ENCODE assay signal across 11 cellular contexts in genomic region chr11:40227730-40228129, GRCh38.
DNase-seq lines count a peak whose midpoint lies in the region; ATAC-seq, FAIRE-seq and TF ChIP-seq lines count a peak whose summit lies in the region.
"Had no signal": no experiment of that assay in that cellular context is flagged by ENCODE, and none has a peak within 500 bp of the region (broad histone marks: within the 10 kb centered on the region; RNA-seq: fewer than 3 reads in every experiment).

No MANE protein-coding gene starts in this region.

- no peak overlapping the region for H2AFZ ChIP-seq in GM12878 (ENCODE audit: control insufficient read depth, low read depth, low read length)

- no peak for TF ChIP-seq CTCF in GM12878 (IDR thresholded peaks at IDR 0.05 in 2 of 3, conservative IDR thresholded peaks at IDR 0.05 in 1 of 3; ENCODE audit: control insufficient read depth in 2 of 3, extremely low read depth in 1 of 3, insufficient read depth in 1 of 3, low read depth in 3 of 3, low read length in 3 of 3)

- no peaks in the 10 kb centered on the region for H3K9me3 ChIP-seq in GM12878 (replicated peaks; ENCODE audit: control insufficient read depth, insufficient read depth, low read length)

- in situ Hi-C loops in GM12878 (cut with MboI), result no loop called here

- no peak overlapping the region for H3K27ac ChIP-seq in GM12878 (ENCODE audit: control insufficient read depth, insufficient read depth)

- no peak for TF ChIP-seq POLR2A in GM12878 (IDR thresholded peaks at IDR 0.05; ENCODE audit: low read depth, low read length)

- no peak overlapping the region for H3K4me2 ChIP-seq in GM12878 (ENCODE audit: control insufficient read depth, insufficient read depth)

- peak; percentile 16 for DNase-seq in GM12878 (ENCODE audit: low read depth, low spot score)
- no peak for DNase-seq in NCI-H82 treated with DMSO at 0.1 percent for 48 hours (lab: John Stamatoyannopoulos, UW; ENCODE audit: unreplicated experiment)
- no peak for DNase-seq in AG08396 (ENCODE audit: low spot score)
- no peak for DNase-seq in NCI-H1417 (lab: John Stamatoyannopoulos, UW)
- DNase-seq in stimulated activated naive CD8-positive, alpha-beta T cell treated with anti-CD3 and anti-CD28 coated beads, Interleukin-15, Interleukin-2, amounts not matched to agents 100 U/mL and 50 U/mL, for 24 hours, result no peak
- DNase-seq: activated T-cell treated with anti-CD3 and anti-CD28 coated beads for 4 hours; amniotic stem cell; CD4-positive, CD25-positive, alpha-beta regulatory T cell had no signal

- TF ChIP-seq EP300 in GM12878 (IDR thresholded peaks at IDR 0.05; ENCODE audit: borderline replicate concordance in 1 of 2, control insufficient read depth in 1 of 2, low read depth in 2 of 2, low read length in 2 of 2), result no peak

- no peaks in the 10 kb centered on the region for H3K4me1 ChIP-seq in GM12878 (ENCODE audit: control insufficient read depth, insufficient read depth, low read length)

- H3K4me3 ChIP-seq in GM12878, result no peak overlapping the region

- FAIRE-seq in GM12878 (lab: Jason Lieb, UNC), result no peak

- POLR2A ChIA-PET in GM12878 (lab: Charles Lee), result no interaction called here

- intact Hi-C loops in GM12878 (cut with micrococcal nuclease; ENCODE audit: unreplicated experiment), result loop anchor here (2.0 kb wide), 1 partner anchor 45 kb away; no protein-coding TSS in a partner anchor

- no peaks in the 10 kb centered on the region for H3K36me3 ChIP-seq in GM12878 (ENCODE audit: control insufficient read depth in 2 of 2, insufficient read depth in 2 of 2, low read length in 1 of 2)

- BruUV-seq in GM12878 (replicated peaks; lab: Mats Ljungman, UMichigan), result no TSS peak

- ATAC-seq in GM18870 (IDR thresholded peaks at IDR 0.05; ENCODE audit: unreplicated experiment) (peak; percentile 95), GM21529 (IDR thresholded peaks at IDR 0.05; ENCODE audit: unreplicated experiment) (peak; percentile 87), HG03064 (IDR thresholded peaks at IDR 0.05; ENCODE audit: low read depth, unreplicated experiment) (peak; percentile 73), GM12878 (peak; percentile 95)
- no peak for ATAC-seq in stimulated activated naive CD8-positive, alpha-beta T cell treated with anti-CD3 and anti-CD28 coated beads, Interleukin-15, Interleukin-2, amounts not matched to agents 100 U/mL and 50 U/mL, for 24 hours

- H3K9ac ChIP-seq in GM12878 (ENCODE audit: control insufficient read depth, insufficient read depth, low read length), result no peak overlapping the region

- SMC1A ChIA-PET in GM12878 (lab: Charles Lee; ENCODE audit: uncharacterized antibody, unreplicated experiment), result interaction anchor here (0.7 kb wide), 1 partner anchor 18 kb away, joined by 3 read pairs; no protein-coding TSS in a partner anchor

- RAD21 ChIA-PET in GM12878 (lab: Charles Lee; ENCODE audit: unreplicated experiment), result no interaction called here

- CTCF ChIA-PET in GM12878 (lab: Yijun Ruan, JAX), result no interaction called here

- no peaks in the 10 kb centered on the region for H3K79me2 ChIP-seq in GM12878 (ENCODE audit: control insufficient read depth, insufficient read depth, low read length)

- no peak for TF ChIP-seq RAD21 in GM12878 (IDR thresholded peaks at IDR 0.05; ENCODE audit: insufficient read depth, low read depth, low read length)

- H4K20me1 ChIP-seq in GM12878 (ENCODE audit: control insufficient read depth, insufficient read depth), result no peaks in the 10 kb centered on the region

- H3K27me3 ChIP-seq in GM12878 (replicated peaks in 1 of 2; ENCODE audit: control insufficient read depth in 2 of 2, insufficient read depth in 2 of 2, low read length in 1 of 2), result no peaks in the 10 kb centered on the region

TF ChIP-seq in GM12878, 131 proteins besides CTCF, POLR2A, EP300 and RAD21:
- TF ChIP-seq RUNX3 (IDR thresholded peaks at IDR 0.05; ENCODE audit: low read length), result peak; percentile 35; the same call in 1 of the 2 replicates
- peak; percentile 44; the same call in 1 of the 2 replicates for TF ChIP-seq PKNOX1 (IDR thresholded peaks at IDR 0.05)
- TF ChIP-seq SIX5 (IDR thresholded peaks at IDR 0.05; ENCODE audit: low read depth, low read length, severe bottlenecking), result no peak
- TF ChIP-seq ATF7 (IDR thresholded peaks at IDR 0.05; ENCODE audit: low read depth), result 0 out of 2 replicates have a peak, but pooled peaks have one; percentile 11
- no peak for TF ChIP-seq GATAD2B (conservative IDR thresholded peaks at IDR 0.05; ENCODE audit: low read depth)
- no peak for TF ChIP-seq ZZZ3 (IDR thresholded peaks at IDR 0.05; ENCODE audit: control insufficient read depth, insufficient read length, low read depth)
